16 cellular contexts compared by ENCODE assay signal in genomic region chr14:34111505-34111904, GRCh38.
DNase-seq lines count a peak whose midpoint lies in the region; ATAC-seq and TF ChIP-seq lines count a peak whose summit lies in the region.
"Had no signal": no experiment of that assay in that cellular context is flagged by ENCODE, and none has a peak within 500 bp of the region (broad histone marks: within the 10 kb centered on the region; RNA-seq: fewer than 3 reads in every experiment).

No MANE protein-coding gene starts in this region.

- no peak overlapping the region for H3K27ac Mint-ChIP-seq in activated naive CD4-positive, alpha-beta T cell treated with anti-CD3 and anti-CD28 coated beads for 36 hours
- H3K27ac Mint-ChIP-seq: CD4-positive, alpha-beta T cell had no signal

- BruUV-seq in mammary epithelial cell (replicated peaks; lab: Mats Ljungman, UMichigan): no TSS peak

- H3K27me3 ChIP-seq in breast epithelium (no peaks in the 10 kb centered on the region), mammary epithelial cell (ENCODE audit: insufficient read depth, low read length) (no peaks in the 10 kb centered on the region)
- H3K27me3 ChIP-seq: BLaER1 treated with 17β-estradiol and CSF1 and Interleukin-3, amounts not matched to agents 10 nM and 100 nM had no signal

- peaks cover 5% of the 10 kb centered on the region for H3K27me3 Mint-ChIP-seq in activated naive CD4-positive, alpha-beta T cell treated with anti-CD3 and anti-CD28 coated beads for 36 hours (ENCODE audit: low read depth)
- H3K27me3 Mint-ChIP-seq: CD4-positive, alpha-beta T cell had no signal

- no peaks in the 10 kb centered on the region for H3K79me2 ChIP-seq in mammary epithelial cell (ENCODE audit: insufficient read depth, low read length)

- H3K9me3 ChIP-seq in breast epithelium (no peaks in the 10 kb centered on the region), mammary epithelial cell (replicated peaks; ENCODE audit: insufficient read depth, low read length) (no peaks in the 10 kb centered on the region), mucosa of descending colon (no peaks in the 10 kb centered on the region)

- no peak overlapping the region for H3K4me3 ChIP-seq in breast epithelium
- H3K4me3 ChIP-seq in mammary epithelial cell (replicated peaks in 1 of 3; ENCODE audit: insufficient read depth in 1 of 3, low read depth in 2 of 3, low read length in 3 of 3): no peak overlapping the region
- no peak overlapping the region for H3K4me3 ChIP-seq in mucosa of descending colon
- H3K4me3 ChIP-seq: BLaER1 treated with 17β-estradiol and CSF1 and Interleukin-3, amounts not matched to agents 10 nM and 100 nM; GM23248 had no signal

- H4K20me1 ChIP-seq in mammary epithelial cell (ENCODE audit: insufficient read depth, low read length): no peaks in the 10 kb centered on the region
- H4K20me1 ChIP-seq: BLaER1 treated with 17β-estradiol and CSF1 and Interleukin-3, amounts not matched to agents 10 nM and 100 nM had no signal

- in situ Hi-C loops in mammary epithelial cell (cut with MboI; ENCODE audit: low sequenced_read_pairs in 2 of 2): no loop called here

- H3K36me3 Mint-ChIP-seq in activated naive CD4-positive, alpha-beta T cell treated with anti-CD3 and anti-CD28 coated beads for 36 hours (ENCODE audit: low read depth): no peaks in the 10 kb centered on the region

- H3K9me3 Mint-ChIP-seq in activated naive CD4-positive, alpha-beta T cell treated with anti-CD3 and anti-CD28 coated beads for 36 hours: peaks cover 4% of the 10 kb centered on the region
- H3K9me3 Mint-ChIP-seq: CD4-positive, alpha-beta T cell had no signal

- no peak overlapping the region for H2AFZ ChIP-seq in mammary epithelial cell (ENCODE audit: low read depth, low read length)
- H2AFZ ChIP-seq: GM23248 had no signal

- H3K4me3 Mint-ChIP-seq in activated naive CD4-positive, alpha-beta T cell treated with anti-CD3 and anti-CD28 coated beads for 36 hours: no peak overlapping the region
- H3K4me3 Mint-ChIP-seq: CD4-positive, alpha-beta T cell had no signal

- H3K27ac ChIP-seq in breast epithelium (peak overlapping the region; percentile 50 to 57), mammary epithelial cell (ENCODE audit: insufficient read depth, low read depth, low read length) (no peak overlapping the region), VCaP (peak overlapping the region; percentile 72; the same call in 1 of the 2 replicates)
- H3K27ac ChIP-seq: BLaER1 treated with 17β-estradiol and CSF1 and Interleukin-3, amounts not matched to agents 10 nM and 100 nM; GM23248 had no signal

- TF ChIP-seq POLR2A in breast epithelium (IDR thresholded peaks at IDR 0.05): no peak

- TF ChIP-seq CTCF in breast epithelium (IDR thresholded peaks at IDR 0.05) (no peak), mammary epithelial cell (conservative IDR thresholded peaks at IDR 0.05 in 1 of 2, IDR thresholded peaks at IDR 0.05 in 1 of 2; ENCODE audit: extremely low read depth in 1 of 2, insufficient read depth in 1 of 2, low read depth in 1 of 2, low read length in 2 of 2) (no peak), VCaP (conservative IDR thresholded peaks at IDR 0.05) (no peak), mucosa of descending colon (IDR thresholded peaks at IDR 0.05) (no peak)

- H3K9ac ChIP-seq in mammary epithelial cell (ENCODE audit: insufficient read depth, low read length): no peak overlapping the region
- H3K9ac ChIP-seq: BLaER1 treated with 17β-estradiol and CSF1 and Interleukin-3, amounts not matched to agents 10 nM and 100 nM; GM23248 had no signal

- CTCF ChIA-PET in mammary epithelial cell (lab: Charles Lee; ENCODE audit: low non-redundant PET): no interaction called here
- CTCF ChIA-PET in activated naive CD4-positive, alpha-beta T cell treated with anti-CD3 and anti-CD28 coated beads for 36 hours (lab: Charles Lee): no interaction called here

- H3K4me2 ChIP-seq in mammary epithelial cell (ENCODE audit: insufficient read depth, low read depth, low read length): no peak overlapping the region
- H3K4me2 ChIP-seq: BLaER1 treated with 17β-estradiol and CSF1 and Interleukin-3, amounts not matched to agents 10 nM and 100 nM had no signal

- no peak for DNase-seq in breast epithelium (ENCODE audit: low spot score in 2 of 2)
- no peak for DNase-seq in mammary epithelial cell
- no peak for DNase-seq in mucosa of descending colon
- no peak for DNase-seq in posterior vena cava (ENCODE audit: low spot score)
- DNase-seq in activated naive CD4-positive, alpha-beta T cell treated with anti-CD3 and anti-CD28 coated beads for 36 hours: no peak
- DNase-seq: 8988T; ACHN; CD4-positive, alpha-beta T cell; DMS79; IMR-90; KBM-7 had no signal

- H3K4me1 Mint-ChIP-seq in activated naive CD4-positive, alpha-beta T cell treated with anti-CD3 and anti-CD28 coated beads for 36 hours (ENCODE audit: low read depth): no peaks in the 10 kb centered on the region

- H3K4me1 ChIP-seq in breast epithelium (peaks cover 0 to 18% of the 10 kb centered on the region in 2 donors), mammary epithelial cell (ENCODE audit: insufficient read depth, low read length) (peaks cover 24% of the 10 kb centered on the region), mucosa of descending colon (ENCODE audit: low read depth) (no peaks in the 10 kb centered on the region)
- H3K4me1 ChIP-seq: BLaER1 treated with 17β-estradiol and CSF1 and Interleukin-3, amounts not matched to agents 10 nM and 100 nM had no signal

- H3K36me3 ChIP-seq in breast epithelium: no peaks in the 10 kb centered on the region
- no peaks in the 10 kb centered on the region for H3K36me3 ChIP-seq in mammary epithelial cell (ENCODE audit: insufficient read depth, low read length)
- no peaks in the 10 kb centered on the region for H3K36me3 ChIP-seq in mucosa of descending colon (ENCODE audit: low read depth)
- H3K36me3 ChIP-seq: BLaER1 treated with 17β-estradiol and CSF1 and Interleukin-3, amounts not matched to agents 10 nM and 100 nM had no signal

- ATAC-seq in mucosa of descending colon (peak; percentile 46), HG03108 (IDR thresholded peaks at IDR 0.05; ENCODE audit: unreplicated experiment) (no peak), GM21737 (IDR thresholded peaks at IDR 0.05; ENCODE audit: unreplicated experiment) (no peak)

- 87% methylated on average over 2 of the region's 2 CpGs for WGBS in mammary epithelial cell (ENCODE audit: low coverage, missing lambda C conversion rate)

- intact Hi-C loops in breast epithelium (cut with DNase I; ENCODE audit: low total_unique reads) (no loop called here), mammary epithelial cell (cut with micrococcal nuclease) (no loop called here), mucosa of descending colon (cut with DNase I, micrococcal nuclease) (no loop called here), posterior vena cava (cut with DNase I) (no loop called here)
- intact Hi-C loops in activated naive CD4-positive, alpha-beta T cell treated with anti-CD3 and anti-CD28 coated beads for 36 hours (cut with micrococcal nuclease): no loop called here

- dilution Hi-C loops in mammary epithelial cell (cut with HindIII; ENCODE audit: low sequenced_read_pairs): no loop called here
